ENCODE assay signal across 19 cellular contexts in the genomic region with DNA sequence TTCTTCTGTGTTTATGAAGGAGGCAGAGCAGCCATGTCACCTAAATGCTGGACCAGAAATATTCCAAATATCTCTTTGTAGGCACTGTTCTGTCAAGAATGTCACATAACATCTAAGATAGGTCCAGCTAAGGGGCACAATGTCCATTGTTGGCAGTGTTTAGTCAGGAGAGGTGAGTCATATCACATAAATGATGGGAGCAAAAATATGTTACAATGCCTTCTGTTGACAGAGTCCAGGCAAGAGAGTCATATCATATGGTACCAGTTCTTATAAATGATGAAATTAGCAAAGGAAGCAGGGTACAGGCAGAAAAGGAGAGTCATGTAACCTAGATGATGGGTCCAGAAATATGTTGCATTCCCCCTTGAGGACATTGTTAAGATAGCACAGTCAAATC.
"Had no signal": no experiment of that assay in that cellular context is flagged by ENCODE, and none has a peak within 500 bp of the region (broad histone marks: within the 10 kb centered on the region; RNA-seq: fewer than 3 reads in every experiment).

No MANE protein-coding gene starts in this region.

- H3K4me3 ChIP-seq: breast epithelium, hepatocyte, lung, upper lobe of left lung had no signal

- ATAC-seq: esophagus mucosa; left lobe of liver; stimulated activated naive CD8-positive, alpha-beta T cell treated with anti-CD3 and anti-CD28 coated beads, Interleukin-15, Interleukin-2, amounts not matched to agents 100 U/mL and 50 U/mL, for 24 hours; WTC11 had no signal

- H3K27ac ChIP-seq: breast epithelium, hepatocyte, upper lobe of left lung had no signal

- H3K4me1 ChIP-seq: breast epithelium, upper lobe of left lung had no signal

- H2AFZ ChIP-seq: hepatocyte had no signal

- H3K79me2 ChIP-seq: hepatocyte had no signal

- H3K9me3 ChIP-seq: breast epithelium, upper lobe of left lung had no signal

- H3K36me3 ChIP-seq: breast epithelium, upper lobe of left lung had no signal

- DNase-seq: activated CD4-positive, alpha-beta T cell treated with anti-CD3 and anti-CD28 coated beads, Interleukin-2, amount 50 U/mL, for 48 hours; activated naive CD4-positive, alpha-beta T cell treated with Interleukin-2 at 50 U/mL for 16 hours; activated naive CD8-positive, alpha-beta T cell treated with anti-CD3 and anti-CD28 coated beads for 36 hours; activated T-cell treated with anti-CD3 and anti-CD28 coated beads, Interleukin-2, amount 50 U/mL, for 48 hours; cortex of kidney; effector CD4-positive, alpha-beta T cell; glutamatergic neuron; immature natural killer cell; naive B cell; stimulated activated CD4-positive, alpha-beta T cell treated with anti-CD3 and anti-CD28 coated beads, Interleukin-4, amount 100 ng/mL, for 24 hours; stimulated activated naive CD8-positive, alpha-beta T cell treated with anti-CD3 and anti-CD28 coated beads, Interleukin-15, Interleukin-2, amounts not matched to agents 100 U/mL and 50 U/mL, for 24 hours; T1000; upper lobe of left lung had no signal

- H3K4me2 ChIP-seq: hepatocyte had no signal

- H3K27me3 ChIP-seq: breast epithelium, hepatocyte, upper lobe of left lung had no signal
